1 cellular context compared by ENCODE assay signal in genomic region chr10:74208997-74209396, GRCh38.
TF ChIP-seq lines count a peak whose summit lies in the region.

No MANE protein-coding gene starts in this region.

TF ChIP-seq in WTC11, 78 proteins besides CTCF, POLR2A, EP300 and RAD21 (continued from another document):
- TF ChIP-seq ARID4B (CRISPR knock-in tag; IDR thresholded peaks at IDR 0.05; ENCODE audit: borderline replicate concordance) (no peak), ZNF423 (CRISPR knock-in tag; IDR thresholded peaks at IDR 0.05) (no peak), ZNF512 (CRISPR knock-in tag; IDR thresholded peaks at IDR 0.05; ENCODE audit: borderline replicate concordance) (no peak), NFE2L1 (CRISPR knock-in tag; IDR thresholded peaks at IDR 0.05) (no peak), ELF4 (CRISPR knock-in tag; IDR thresholded peaks at IDR 0.05; ENCODE audit: low read depth) (no peak), CREB1 (CRISPR knock-in tag; IDR thresholded peaks at IDR 0.05) (no peak)
- TF ChIP-seq, protein P1, sequence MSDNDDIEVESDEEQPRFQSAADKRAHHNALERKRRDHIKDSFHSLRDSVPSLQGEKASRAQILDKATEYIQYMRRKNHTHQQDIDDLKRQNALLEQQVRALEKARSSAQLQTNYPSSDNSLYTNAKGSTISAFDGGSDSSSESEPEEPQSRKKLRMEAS (CRISPR knock-in tag; IDR thresholded peaks at IDR 0.05), result no peak
- TF ChIP-seq, protein P2, sequence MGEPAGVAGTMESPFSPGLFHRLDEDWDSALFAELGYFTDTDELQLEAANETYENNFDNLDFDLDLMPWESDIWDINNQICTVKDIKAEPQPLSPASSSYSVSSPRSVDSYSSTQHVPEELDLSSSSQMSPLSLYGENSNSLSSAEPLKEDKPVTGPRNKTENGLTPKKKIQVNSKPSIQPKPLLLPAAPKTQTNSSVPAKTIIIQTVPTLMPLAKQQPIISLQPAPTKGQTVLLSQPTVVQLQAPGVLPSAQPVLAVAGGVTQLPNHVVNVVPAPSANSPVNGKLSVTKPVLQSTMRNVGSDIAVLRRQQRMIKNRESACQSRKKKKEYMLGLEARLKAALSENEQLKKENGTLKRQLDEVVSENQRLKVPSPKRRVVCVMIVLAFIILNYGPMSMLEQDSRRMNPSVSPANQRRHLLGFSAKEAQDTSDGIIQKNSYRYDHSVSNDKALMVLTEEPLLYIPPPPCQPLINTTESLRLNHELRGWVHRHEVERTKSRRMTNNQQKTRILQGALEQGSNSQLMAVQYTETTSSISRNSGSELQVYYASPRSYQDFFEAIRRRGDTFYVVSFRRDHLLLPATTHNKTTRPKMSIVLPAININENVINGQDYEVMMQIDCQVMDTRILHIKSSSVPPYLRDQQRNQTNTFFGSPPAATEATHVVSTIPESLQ (CRISPR knock-in tag; IDR thresholded peaks at IDR 0.05), result no peak
- TF ChIP-seq, protein P3, sequence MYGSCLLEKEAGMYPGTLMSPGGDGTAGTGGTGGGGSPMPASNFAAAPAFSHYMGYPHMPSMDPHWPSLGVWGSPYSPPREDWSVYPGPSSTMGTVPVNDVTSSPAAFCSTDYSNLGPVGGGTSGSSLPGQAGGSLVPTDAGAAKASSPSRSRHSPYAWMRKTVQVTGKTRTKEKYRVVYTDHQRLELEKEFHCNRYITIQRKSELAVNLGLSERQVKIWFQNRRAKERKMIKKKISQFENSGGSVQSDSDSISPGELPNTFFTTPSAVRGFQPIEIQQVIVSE (CRISPR knock-in tag; IDR thresholded peaks at IDR 0.05; ENCODE audit: borderline replicate concordance), result no peak
